In genomic region chr13:71828564-71828963, GRCh38 we compare ENCODE assay signal across 26 cellular contexts. TPM values are rescaled to one million over a fixed set of nuclear protein-coding genes. Genes with fewer than 3 reads are reported as not detected.
DNase-seq lines count a peak whose midpoint lies in the region; FAIRE-seq and TF ChIP-seq lines count a peak whose summit lies in the region.
"Had no signal": no experiment of that assay in that cellular context is flagged by ENCODE, and none has a peak within 500 bp of the region (broad histone marks: within the 10 kb centered on the region; RNA-seq: fewer than 3 reads in every experiment).

No MANE protein-coding gene starts in this region.

- no peak for FAIRE-seq in astrocyte (lab: Jason Lieb, UNC)
- FAIRE-seq: A549, K562 had no signal

- no peak for DNase-seq in CD14-positive monocyte (ENCODE audit: low spot score)
- peak; percentile 48 to 52 for DNase-seq in Kasumi-1 (lab: John Stamatoyannopoulos, UW)
- DNase-seq in astrocyte (ENCODE audit: low read depth): no peak
- DNase-seq in nephron progenitor cell: no peak
- DNase-seq in endodermal cell: no peak
- DNase-seq in stimulated activated CD4-positive, alpha-beta T cell treated with anti-CD3 and anti-CD28 coated beads, Interleukin-2, amount 100 ng/mL, for 48 hours: no peak
- DNase-seq in activated CD4-positive, alpha-beta memory T cell treated with anti-CD3 and anti-CD28 coated beads, Interleukin-2, amount 10 ng/mL, durations not matched to agents 7 days and 5 days: no peak
- DNase-seq in NCI-H524 (lab: John Stamatoyannopoulos, UW): no peak
- DNase-seq: activated CD4-positive, alpha-beta T cell treated with anti-CD3 and anti-CD28 coated beads, Interleukin-2, amount 50 U/mL, for 1 hour; activated CD8-positive, alpha-beta memory T cell treated with anti-CD3 and anti-CD28 coated beads, Interleukin-2, amount 10 ng/mL, durations not matched to agents 7 days and 5 days; activated naive CD4-positive, alpha-beta T cell treated with anti-CD3 and anti-CD28 coated beads, Interleukin-2, amount 10 ng/mL, durations not matched to agents 7 days and 5 days; HCEC 1CT; heart right ventricle; kidney glomerular epithelial cell; lower lobe of right lung; NCI-H187 treated with DMSO at 0.1 percent for 48 hours; NCI-H526 treated with DMSO at 0.1 percent for 48 hours; SHP77; stimulated activated CD8-positive, alpha-beta memory T cell treated with anti-CD3 and anti-CD28 coated beads, Interleukin-4, amount 100 ng/mL, for 48 hours; stomach; T1000; tibial artery had no signal

- H3K27me3 Mint-ChIP-seq in CD14-positive monocyte (ENCODE audit: low read depth in 3 of 3) (peaks cover 0 to 1% (median 0%) of the 10 kb centered on the region in 3 donors), astrocyte (ENCODE audit: low read depth, unreplicated experiment) (no peaks in the 10 kb centered on the region), nephron progenitor cell (ENCODE audit: low read depth, poor library complexity) (no peaks in the 10 kb centered on the region), endodermal cell (ENCODE audit: insufficient read depth) (no peaks in the 10 kb centered on the region)
- H3K27me3 Mint-ChIP-seq in activated CD4-positive, alpha-beta memory T cell treated with anti-CD3 and anti-CD28 coated beads, Interleukin-2, amount 10 ng/mL, durations not matched to agents 7 days and 5 days: no peaks in the 10 kb centered on the region
- H3K27me3 Mint-ChIP-seq: activated CD8-positive, alpha-beta memory T cell treated with anti-CD3 and anti-CD28 coated beads, Interleukin-2, amount 10 ng/mL, durations not matched to agents 7 days and 5 days; activated naive CD4-positive, alpha-beta T cell treated with anti-CD3 and anti-CD28 coated beads, Interleukin-2, amount 10 ng/mL, durations not matched to agents 7 days and 5 days had no signal

- H3K9me3 ChIP-seq in astrocyte (ENCODE audit: insufficient read depth, low read depth, low read length) (no peaks in the 10 kb centered on the region), endodermal cell (ENCODE audit: control insufficient read depth, low read length) (no peaks in the 10 kb centered on the region)
- H3K9me3 ChIP-seq: A549, breast epithelium, lower lobe of right lung, prostate gland, tibial artery had no signal

- no peak for TF ChIP-seq CTCF in CD14-positive monocyte (IDR thresholded peaks at IDR 0.05)
- TF ChIP-seq CTCF in astrocyte (IDR thresholded peaks at IDR 0.05; ENCODE audit: insufficient read depth, low read depth, low read length): no peak
- TF ChIP-seq CTCF in nephron progenitor cell (IDR thresholded peaks at IDR 0.05): no peak
- TF ChIP-seq CTCF in endodermal cell (conservative IDR thresholded peaks at IDR 0.05): no peak

- H2AFZ ChIP-seq in astrocyte (ENCODE audit: low read depth, low read length): no peak overlapping the region

- H3K36me3 ChIP-seq in astrocyte (ENCODE audit: insufficient read depth, low read length): no peaks in the 10 kb centered on the region
- no peaks in the 10 kb centered on the region for H3K36me3 ChIP-seq in endodermal cell (ENCODE audit: control insufficient read depth, insufficient read depth, low read length)
- H3K36me3 ChIP-seq: breast epithelium, heart right ventricle, lower lobe of right lung, prostate gland, stomach, tibial artery had no signal

- H3K9me3 Mint-ChIP-seq in CD14-positive monocyte (peaks cover 0 to 2% (median 0%) of the 10 kb centered on the region in 7 donors), astrocyte (ENCODE audit: unreplicated experiment) (no peaks in the 10 kb centered on the region), nephron progenitor cell (peaks cover 12% of the 10 kb centered on the region), endodermal cell (no peaks in the 10 kb centered on the region)
- no peaks in the 10 kb centered on the region for H3K9me3 Mint-ChIP-seq in activated CD4-positive, alpha-beta memory T cell treated with anti-CD3 and anti-CD28 coated beads, Interleukin-2, amount 10 ng/mL, durations not matched to agents 7 days and 5 days
- H3K9me3 Mint-ChIP-seq: activated naive CD4-positive, alpha-beta T cell treated with anti-CD3 and anti-CD28 coated beads, Interleukin-2, amount 10 ng/mL, durations not matched to agents 7 days and 5 days had no signal

- H3K27ac ChIP-seq in astrocyte (ENCODE audit: low read depth, low read length) (no peak overlapping the region), endodermal cell (ENCODE audit: low read depth, low read length) (no peak overlapping the region)
- H3K27ac ChIP-seq: A549, breast epithelium, lower lobe of right lung, prostate gland, stomach, tibial artery had no signal

- peak overlapping the region; percentile 58 for H3K4me3 Mint-ChIP-seq in CD14-positive monocyte
- no peak overlapping the region for H3K4me3 Mint-ChIP-seq in astrocyte (ENCODE audit: unreplicated experiment)
- no peak overlapping the region for H3K4me3 Mint-ChIP-seq in nephron progenitor cell
- no peak overlapping the region for H3K4me3 Mint-ChIP-seq in endodermal cell
- H3K4me3 Mint-ChIP-seq in activated CD4-positive, alpha-beta memory T cell treated with anti-CD3 and anti-CD28 coated beads, Interleukin-2, amount 10 ng/mL, durations not matched to agents 7 days and 5 days: no peak overlapping the region
- H3K4me3 Mint-ChIP-seq: activated CD8-positive, alpha-beta memory T cell treated with anti-CD3 and anti-CD28 coated beads, Interleukin-2, amount 10 ng/mL, durations not matched to agents 7 days and 5 days; activated naive CD4-positive, alpha-beta T cell treated with anti-CD3 and anti-CD28 coated beads, Interleukin-2, amount 10 ng/mL, durations not matched to agents 7 days and 5 days had no signal

- H3K4me1 ChIP-seq in astrocyte (ENCODE audit: insufficient read depth, low read length) (no peaks in the 10 kb centered on the region), endodermal cell (ENCODE audit: control insufficient read depth, insufficient read depth, low read length) (peaks cover 8% of the 10 kb centered on the region)
- H3K4me1 ChIP-seq: A549, breast epithelium, heart right ventricle, lower lobe of right lung, prostate gland, tibial artery had no signal

- H4K20me1 ChIP-seq in astrocyte (ENCODE audit: insufficient read depth, low read length): no peaks in the 10 kb centered on the region

- no peak overlapping the region for H3K9ac ChIP-seq in astrocyte (ENCODE audit: low read length)
- H3K9ac ChIP-seq in endodermal cell (ENCODE audit: extremely low read depth, low read length, poor library complexity, severe bottlenecking): no peak overlapping the region

- CTCF ChIA-PET in activated CD4-positive, alpha-beta memory T cell treated with anti-CD3 and anti-CD28 coated beads, Interleukin-2, amount 10 ng/mL, durations not matched to agents 7 days and 5 days (lab: Charles Lee): no interaction called here

- POLR2A ChIA-PET in activated CD4-positive, alpha-beta memory T cell treated with anti-CD3 and anti-CD28 coated beads, Interleukin-2, amount 10 ng/mL, durations not matched to agents 7 days and 5 days (lab: Charles Lee): no interaction called here

- intact Hi-C loops in CD14-positive monocyte (cut with micrococcal nuclease): no loop called here

- H3K27me3 ChIP-seq in astrocyte (ENCODE audit: insufficient read depth, low read length): no peaks in the 10 kb centered on the region
- no peaks in the 10 kb centered on the region for H3K27me3 ChIP-seq in endodermal cell (ENCODE audit: control insufficient read depth, insufficient read depth, low read length, poor library complexity, severe bottlenecking)
- H3K27me3 ChIP-seq: breast epithelium, heart right ventricle, stomach, tibial artery had no signal

- peaks cover 39% of the 10 kb centered on the region for H3K4me1 Mint-ChIP-seq in CD14-positive monocyte
- peaks cover 6% of the 10 kb centered on the region for H3K4me1 Mint-ChIP-seq in astrocyte (ENCODE audit: low read depth, unreplicated experiment)
- H3K4me1 Mint-ChIP-seq in nephron progenitor cell: peaks cover 61% of the 10 kb centered on the region
- peaks cover 30% of the 10 kb centered on the region for H3K4me1 Mint-ChIP-seq in endodermal cell
- H3K4me1 Mint-ChIP-seq in activated CD4-positive, alpha-beta memory T cell treated with anti-CD3 and anti-CD28 coated beads, Interleukin-2, amount 10 ng/mL, durations not matched to agents 7 days and 5 days: peaks cover 1% of the 10 kb centered on the region
- H3K4me1 Mint-ChIP-seq: activated CD8-positive, alpha-beta memory T cell treated with anti-CD3 and anti-CD28 coated beads, Interleukin-2, amount 10 ng/mL, durations not matched to agents 7 days and 5 days had no signal

- H3K27ac Mint-ChIP-seq in CD14-positive monocyte (peak overlapping the region in 2 of 7 donors; percentile 43 to 67), astrocyte (ENCODE audit: unreplicated experiment) (peak overlapping the region; percentile 29), nephron progenitor cell (peak overlapping the region; percentile 91), endodermal cell (no peak overlapping the region)
- no peak overlapping the region for H3K27ac Mint-ChIP-seq in activated CD4-positive, alpha-beta memory T cell treated with anti-CD3 and anti-CD28 coated beads, Interleukin-2, amount 10 ng/mL, durations not matched to agents 7 days and 5 days
- H3K27ac Mint-ChIP-seq: activated CD8-positive, alpha-beta memory T cell treated with anti-CD3 and anti-CD28 coated beads, Interleukin-2, amount 10 ng/mL, durations not matched to agents 7 days and 5 days; activated naive CD4-positive, alpha-beta T cell treated with anti-CD3 and anti-CD28 coated beads, Interleukin-2, amount 10 ng/mL, durations not matched to agents 7 days and 5 days had no signal

- no peaks in the 10 kb centered on the region for H3K36me3 Mint-ChIP-seq in CD14-positive monocyte
- H3K36me3 Mint-ChIP-seq in astrocyte (ENCODE audit: low read depth, unreplicated experiment): no peaks in the 10 kb centered on the region
- peaks cover 48% of the 10 kb centered on the region for H3K36me3 Mint-ChIP-seq in nephron progenitor cell (ENCODE audit: low read depth)
- no peaks in the 10 kb centered on the region for H3K36me3 Mint-ChIP-seq in endodermal cell (ENCODE audit: low read depth)
- no peaks in the 10 kb centered on the region for H3K36me3 Mint-ChIP-seq in activated CD4-positive, alpha-beta memory T cell treated with anti-CD3 and anti-CD28 coated beads, Interleukin-2, amount 10 ng/mL, durations not matched to agents 7 days and 5 days (ENCODE audit: low read depth)
- H3K36me3 Mint-ChIP-seq: activated CD8-positive, alpha-beta memory T cell treated with anti-CD3 and anti-CD28 coated beads, Interleukin-2, amount 10 ng/mL, durations not matched to agents 7 days and 5 days; activated naive CD4-positive, alpha-beta T cell treated with anti-CD3 and anti-CD28 coated beads, Interleukin-2, amount 10 ng/mL, durations not matched to agents 7 days and 5 days had no signal

- no peaks in the 10 kb centered on the region for H3K79me2 ChIP-seq in astrocyte (ENCODE audit: insufficient read depth, low read length)

- 94 to 100% methylated on average over 1 to 2 of the region's 2 CpGs for WGBS in endodermal cell (ENCODE audit: insufficient coverage in 1 of 2, insufficient read length in 1 of 2), 2 experiments

- H3K4me3 ChIP-seq in astrocyte (ENCODE audit: insufficient read depth, low read depth, low read length): no peak overlapping the region
- no peak overlapping the region for H3K4me3 ChIP-seq in endodermal cell (ENCODE audit: low read length)
- H3K4me3 ChIP-seq: A549, breast epithelium, heart right ventricle, K562, lower lobe of right lung, prostate gland, stomach, tibial artery had no signal

- no peak overlapping the region for H3K4me2 ChIP-seq in astrocyte (ENCODE audit: low read length)
- H3K4me2 ChIP-seq: A549 had no signal

RNA-seq across cellular contexts. Expression of gene DACH1, which starts 38.4 kb away (rescaled TPM):
- under 1 TPM; 0.03 to 0.26 TPM for polyA plus RNA-seq in CD14-positive monocyte
- total RNA-seq in astrocyte (0.67 and 1.6 TPM in 2 replicates), endodermal cell (1 to 10 TPM in 1 of 2 donors, under 1 TPM in 1; 0.81 to 1.2 TPM)
- polyA plus RNA-seq in endodermal cell (2013, experiment 1 of 2): 60.1 TPM
- polyA plus RNA-seq in endodermal cell (2013, experiment 2 of 2): 56.3 TPM
- total RNA-seq in activated CD4-positive, alpha-beta memory T cell treated with anti-CD3 and anti-CD28 coated beads, Interleukin-2, amount 10 ng/mL, durations not matched to agents 7 days and 5 days: not detected
- total RNA-seq: activated CD8-positive, alpha-beta memory T cell treated with anti-CD3 and anti-CD28 coated beads, Interleukin-2, amount 10 ng/mL, durations not matched to agents 7 days and 5 days had no signal
- polyA plus RNA-seq: A549 had no signal

Comparison
In these comparisons a context has a peak if more than half of its experiments do, and no peak if none do; other contexts are left out.
1. DNase-seq: peak in Kasumi-1 (2 of 2); none in CD14-positive monocyte (single experiment), astrocyte (single experiment), nephron progenitor cell (single experiment), endodermal cell (single experiment), stimulated activated CD4-positive, alpha-beta T cell treated with anti-CD3 and anti-CD28 coated beads, Interleukin-2, amount 100 ng/mL, for 48 hours (0 of 2), activated CD4-positive, alpha-beta memory T cell treated with anti-CD3 and anti-CD28 coated beads, Interleukin-2, amount 10 ng/mL, durations not matched to agents 7 days and 5 days (single experiment) and NCI-H524 (0 of 2).
2. H3K27ac Mint-ChIP-seq: peak in astrocyte (single experiment) and nephron progenitor cell (single experiment); none in endodermal cell (single experiment) and activated CD4-positive, alpha-beta memory T cell treated with anti-CD3 and anti-CD28 coated beads, Interleukin-2, amount 10 ng/mL, durations not matched to agents 7 days and 5 days (single experiment).
3. H3K4me3 Mint-ChIP-seq: peak in CD14-positive monocyte (2 of 2); none in astrocyte (single experiment), nephron progenitor cell (single experiment), endodermal cell (single experiment) and activated CD4-positive, alpha-beta memory T cell treated with anti-CD3 and anti-CD28 coated beads, Interleukin-2, amount 10 ng/mL, durations not matched to agents 7 days and 5 days (single experiment).